8 cellular contexts compared by ENCODE assay signal in genomic region chr16:68244481-68244902, GRCh38. TPM values are rescaled to one million over a fixed set of nuclear protein-coding genes. Genes with fewer than 3 reads are reported as not detected.
A peak's percentile ranks its signal among the peaks of the same experiment; 100 is the strongest.
DNase-seq lines count a peak whose midpoint lies in the region; ATAC-seq and TF ChIP-seq lines count a peak whose summit lies in the region.

No MANE protein-coding gene starts in this region.

- ATAC-seq in left lobe of liver = peak; percentile 0
- ATAC-seq in GM18907 (IDR thresholded peaks at IDR 0.05; ENCODE audit: unreplicated experiment) = no peak

- H3K27ac ChIP-seq in thyroid gland = peak overlapping the region in 1 of 3 donors; percentile 61

- no peaks in the 10 kb centered on the region for H3K9me3 Mint-ChIP-seq in activated T-cell treated with anti-CD3 and anti-CD28 coated beads, Interleukin-2, amount 50 U/mL, for 24 hours
- H3K9me3 Mint-ChIP-seq in activated naive CD8-positive, alpha-beta T cell (ENCODE audit: low read depth) = no peaks in the 10 kb centered on the region

- peaks cover 28% of the 10 kb centered on the region for H3K4me1 Mint-ChIP-seq in activated T-cell treated with anti-CD3 and anti-CD28 coated beads, Interleukin-2, amount 50 U/mL, for 24 hours (ENCODE audit: low read depth)
- peaks cover 21% of the 10 kb centered on the region for H3K4me1 Mint-ChIP-seq in activated naive CD8-positive, alpha-beta T cell (ENCODE audit: low read depth)

- WGBS in thyroid gland, 2 donors = 7 to 20% methylated on average over 8 to 18 of the region's 20 CpGs

- TF ChIP-seq CTCF in thyroid gland (IDR thresholded peaks at IDR 0.05) = no peak

- no peaks in the 10 kb centered on the region for H3K27me3 ChIP-seq in thyroid gland

- H3K36me3 Mint-ChIP-seq in activated T-cell treated with anti-CD3 and anti-CD28 coated beads, Interleukin-2, amount 50 U/mL, for 24 hours (ENCODE audit: low read depth) = peaks cover 10% of the 10 kb centered on the region
- no peaks in the 10 kb centered on the region for H3K36me3 Mint-ChIP-seq in activated naive CD8-positive, alpha-beta T cell

- peak overlapping the region; percentile 71 to 83 (median 77) for H3K4me3 ChIP-seq in thyroid gland (replicated peaks in 1 of 3)

- peaks cover 22 to 34% of the 10 kb centered on the region in 2 donors for H3K4me1 ChIP-seq in thyroid gland

- H3K27me3 Mint-ChIP-seq in activated T-cell treated with anti-CD3 and anti-CD28 coated beads, Interleukin-2, amount 50 U/mL, for 24 hours = no peaks in the 10 kb centered on the region
- H3K27me3 Mint-ChIP-seq in activated naive CD8-positive, alpha-beta T cell = no peaks in the 10 kb centered on the region

- H3K36me3 ChIP-seq in thyroid gland = peaks cover 0 to 3% of the 10 kb centered on the region in 2 donors

- no peak for DNase-seq in activated T-cell treated with anti-CD3 and anti-CD28 coated beads, Interleukin-2, amount 50 U/mL, for 24 hours
- DNase-seq in activated T-cell treated with anti-CD3 and anti-CD28 coated beads, Interleukin-2, amount 50 U/mL, for 48 hours = no peak
- DNase-seq in left lobe of liver (ENCODE audit: low spot score) (no peak), thyroid gland (no peak), HPDE6-E6E7 (ENCODE audit: extremely low spot score) (no peak), NCI-H1694 treated with DMSO at 0.1 percent for 48 hours (lab: John Stamatoyannopoulos, UW) (no peak)

- TF ChIP-seq POLR2A in thyroid gland (IDR thresholded peaks at IDR 0.05) = no peak

- no peaks in the 10 kb centered on the region for H3K9me3 ChIP-seq in thyroid gland

- intact Hi-C loops in thyroid gland (cut with DNase I) = loop anchor here (5.0 to 10.0 kb wide), 2 partner anchors 83 to 260 kb away; no protein-coding TSS in a partner anchor

- H3K27ac Mint-ChIP-seq in activated T-cell treated with anti-CD3 and anti-CD28 coated beads, Interleukin-2, amount 50 U/mL, for 24 hours = peak overlapping the region; percentile 89
- H3K27ac Mint-ChIP-seq in activated naive CD8-positive, alpha-beta T cell = no peak overlapping the region

- H3K4me3 Mint-ChIP-seq in activated T-cell treated with anti-CD3 and anti-CD28 coated beads, Interleukin-2, amount 50 U/mL, for 24 hours = peak overlapping the region; percentile 91
- H3K4me3 Mint-ChIP-seq in activated naive CD8-positive, alpha-beta T cell = peak overlapping the region; percentile 98

RNA-seq across cellular contexts. Expression of gene PLA2G15, which starts 0.7 kb away (rescaled TPM):
- total RNA-seq in left lobe of liver (12.5 TPM), thyroid gland (10 to 100 TPM; 20.8 to 40.3 (median 38.4) TPM)

RNA-seq across cellular contexts. Expression of gene ESRP2, which starts 8.6 kb away (rescaled TPM):
- 78.9 TPM for total RNA-seq in left lobe of liver
- 10 to 100 TPM; 42.9 to 86.9 (median 50.5) TPM for total RNA-seq in thyroid gland

RNA-seq across cellular contexts. Expression of gene SLC7A6, which starts 19.8 kb away (rescaled TPM):
- total RNA-seq in left lobe of liver (1.6 TPM), thyroid gland (100 to 1,000 TPM in 1 of 4 donors, 10 to 100 TPM in 3; 73.1 to 116 (median 85.7) TPM)

Comparison
In these comparisons a context has a peak if more than half of its experiments do, and no peak if none do; other contexts are left out.
1. RNA of gene SLC7A6, which starts 19.8 kb away (total RNA-seq): 73.1 to 116 TPM in thyroid gland; 1.6 TPM in left lobe of liver (single experiment); every median in the first group is over 10 times any median in the second.